ENCODE assay signal across 1 cellular context in the genomic region with DNA sequence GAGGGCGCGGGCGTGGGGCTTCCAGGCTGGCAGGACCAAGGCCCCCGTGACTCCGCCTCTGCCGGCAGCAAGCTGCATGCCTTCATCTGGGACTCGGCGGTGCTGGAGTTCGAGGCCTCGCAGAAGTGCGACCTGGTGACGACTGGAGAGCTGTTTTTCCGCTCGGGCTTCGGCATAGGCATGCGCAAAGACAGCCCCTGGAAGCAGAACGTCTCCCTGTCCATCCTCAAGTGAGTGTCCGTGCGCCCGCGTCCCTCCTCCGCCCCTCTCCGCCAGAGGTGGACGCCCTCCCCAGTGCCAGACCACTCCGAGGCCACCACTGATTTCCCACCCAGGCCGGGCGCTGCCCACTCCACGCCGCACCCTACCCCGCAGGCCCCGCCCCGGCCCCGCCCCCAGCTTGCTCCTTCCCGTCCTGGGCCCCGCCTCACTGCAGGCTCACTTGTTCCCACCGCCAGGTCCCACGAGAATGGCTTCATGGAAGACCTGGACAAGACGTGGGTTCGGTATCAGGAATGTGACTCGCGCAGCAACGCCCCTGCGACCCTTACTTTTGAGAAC.
TF ChIP-seq lines count a peak whose summit lies in the region.

No MANE protein-coding gene starts in this region.

TF ChIP-seq in A549, 52 proteins besides CTCF, POLR2A, EP300 and RAD21:
- TF ChIP-seq CHD2 (IDR thresholded peaks at IDR 0.05; ENCODE audit: low read length, partially characterized antibody): peak; percentile 46
- TF ChIP-seq, protein P1, sequence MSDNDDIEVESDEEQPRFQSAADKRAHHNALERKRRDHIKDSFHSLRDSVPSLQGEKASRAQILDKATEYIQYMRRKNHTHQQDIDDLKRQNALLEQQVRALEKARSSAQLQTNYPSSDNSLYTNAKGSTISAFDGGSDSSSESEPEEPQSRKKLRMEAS (IDR thresholded peaks at IDR 0.05): peak; percentile 50; the same call in 1 of the 2 replicates
- TF ChIP-seq E2F6 (IDR thresholded peaks at IDR 0.05; ENCODE audit: borderline replicate concordance, low read depth): peak; percentile 78
- no peak for TF ChIP-seq CBX2 (IDR thresholded peaks at IDR 0.05; ENCODE audit: borderline replicate concordance, low read depth)
